1 cellular context compared by ENCODE assay signal in genomic region chr7:67573639-67574038, GRCh38.
TF ChIP-seq lines count a peak whose summit lies in the region.

No MANE protein-coding gene starts in this region.

TF ChIP-seq in HepG2, 621 proteins besides CTCF, POLR2A, EP300 and RAD21 (continued from another document):
- TF ChIP-seq STAT6 (CRISPR knock-in tag; IDR thresholded peaks at IDR 0.05; ENCODE audit: borderline replicate concordance) (no peak), ZNF850 (CRISPR knock-in tag; conservative IDR thresholded peaks at IDR 0.05) (0 out of 2 replicates have a peak, but pooled peaks have one; percentile 64), RNF219 (CRISPR knock-in tag; IDR thresholded peaks at IDR 0.05) (no peak), PLSCR1 (CRISPR knock-in tag; IDR thresholded peaks at IDR 0.05; ENCODE audit: borderline replicate concordance) (no peak)
